In genomic region chr12:31238764-31239387, GRCh38 we compare ENCODE assay signal across 8 cellular contexts.
A peak's percentile ranks its signal among the peaks of the same experiment; 100 is the strongest.
DNase-seq lines count a peak whose midpoint lies in the region; ATAC-seq and TF ChIP-seq lines count a peak whose summit lies in the region.

No MANE protein-coding gene starts in this region.

- peaks cover 6% of the 10 kb centered on the region for H3K4me1 Mint-ChIP-seq in activated naive CD8-positive, alpha-beta T cell treated with anti-CD3 and anti-CD28 coated beads for 36 hours

- peak; percentile 75 for DNase-seq in GM10248 (ENCODE audit: extremely low spot score)
- peak; percentile 79 for DNase-seq in H7
- DNase-seq in M059J (ENCODE audit: low read depth): peak; percentile 70
- DNase-seq in SK-N-MC (ENCODE audit: low read depth, low spot score): peak; percentile 10
- peak; percentile 54 for DNase-seq in activated naive CD8-positive, alpha-beta T cell treated with anti-CD3 and anti-CD28 coated beads for 36 hours
- DNase-seq in heart right ventricle: peak; percentile 32 to 36
- DNase-seq in retinal pigment epithelial cell (ENCODE audit: low read depth): no peak

- no peaks in the 10 kb centered on the region for H3K36me3 Mint-ChIP-seq in activated naive CD8-positive, alpha-beta T cell treated with anti-CD3 and anti-CD28 coated beads for 36 hours

- no peak overlapping the region for H3K9ac ChIP-seq in SK-N-MC (ENCODE audit: insufficient read length)

- H3K9me3 ChIP-seq in SK-N-MC (ENCODE audit: low read depth, low read length) (no peaks in the 10 kb centered on the region), heart right ventricle (no peaks in the 10 kb centered on the region)

- H3K27ac Mint-ChIP-seq in activated naive CD8-positive, alpha-beta T cell treated with anti-CD3 and anti-CD28 coated beads for 36 hours: no peak overlapping the region

- H3K4me3 ChIP-seq in H7 (ENCODE audit: insufficient read depth, low read depth, low read length) (no peak overlapping the region), SK-N-MC (peak overlapping the region; percentile 35; the same call in 1 of the 2 replicates), heart right ventricle (no peak overlapping the region), retinal pigment epithelial cell (ENCODE audit: low read length) (no peak overlapping the region)

- peaks cover 0 to 6% (median 0%) of the 10 kb centered on the region in 9 donors for H3K4me1 ChIP-seq in heart right ventricle

- peak in 7 of 8 donors; percentile 56 to 79 (median 65) for ATAC-seq in heart right ventricle
- ATAC-seq in HG03469 (IDR thresholded peaks at IDR 0.05; ENCODE audit: unreplicated experiment): no peak

- TF ChIP-seq CTCF in GM10248 (IDR thresholded peaks at IDR 0.05; ENCODE audit: control extremely low read depth, extremely low read depth, low read depth, missing control alignments) (peak; percentile 58), heart right ventricle (IDR thresholded peaks at IDR 0.05) (peak; percentile 42 to 74 (median 69)), retinal pigment epithelial cell (conservative IDR thresholded peaks at IDR 0.05; ENCODE audit: low read depth, low read length) (peak; percentile 80)

- peaks cover 28% of the 10 kb centered on the region for H3K27me3 Mint-ChIP-seq in activated naive CD8-positive, alpha-beta T cell treated with anti-CD3 and anti-CD28 coated beads for 36 hours

- WGBS in heart right ventricle, 2 donors: 19 to 21% methylated on average over 11 of the region's 11 CpGs

- intact Hi-C loops in heart right ventricle (cut with DNase I): loop anchor here in 6 of 10 donors (10.0 kb wide), 4 partner anchors 124 to 394 kb away; no protein-coding TSS in a partner anchor

- no peak overlapping the region for H3K4me3 Mint-ChIP-seq in activated naive CD8-positive, alpha-beta T cell treated with anti-CD3 and anti-CD28 coated beads for 36 hours

- H3K27me3 ChIP-seq in H7 (ENCODE audit: control insufficient read depth, insufficient read depth, low read length) (no peaks in the 10 kb centered on the region), heart right ventricle (peaks cover 0 to 51% (median 34%) of the 10 kb centered on the region in 7 donors)

- H3K27ac ChIP-seq in SK-N-MC (no peak overlapping the region), heart right ventricle (no peak overlapping the region)

- POLR2A ChIA-PET in GM10248 (lab: Yijun Ruan, JAX): no interaction called here

- CTCF ChIA-PET in GM10248 (lab: Yijun Ruan, JAX): interaction anchor here (0.8 to 9.6 kb wide), 17 partner anchors 9 to 392 kb away, joined by 3 to 146 read pairs (median 7); no protein-coding TSS in a partner anchor

- no peaks in the 10 kb centered on the region for H3K9me3 Mint-ChIP-seq in activated naive CD8-positive, alpha-beta T cell treated with anti-CD3 and anti-CD28 coated beads for 36 hours

- no peaks in the 10 kb centered on the region for H3K36me3 ChIP-seq in H7 (replicated peaks; ENCODE audit: control insufficient read depth, insufficient read depth, low read length)
- H3K36me3 ChIP-seq in SK-N-MC (ENCODE audit: insufficient read depth, low read length): no peaks in the 10 kb centered on the region
- no peaks in the 10 kb centered on the region for H3K36me3 ChIP-seq in heart right ventricle
